ENCODE assay signal across 27 cellular contexts in the genomic region with DNA sequence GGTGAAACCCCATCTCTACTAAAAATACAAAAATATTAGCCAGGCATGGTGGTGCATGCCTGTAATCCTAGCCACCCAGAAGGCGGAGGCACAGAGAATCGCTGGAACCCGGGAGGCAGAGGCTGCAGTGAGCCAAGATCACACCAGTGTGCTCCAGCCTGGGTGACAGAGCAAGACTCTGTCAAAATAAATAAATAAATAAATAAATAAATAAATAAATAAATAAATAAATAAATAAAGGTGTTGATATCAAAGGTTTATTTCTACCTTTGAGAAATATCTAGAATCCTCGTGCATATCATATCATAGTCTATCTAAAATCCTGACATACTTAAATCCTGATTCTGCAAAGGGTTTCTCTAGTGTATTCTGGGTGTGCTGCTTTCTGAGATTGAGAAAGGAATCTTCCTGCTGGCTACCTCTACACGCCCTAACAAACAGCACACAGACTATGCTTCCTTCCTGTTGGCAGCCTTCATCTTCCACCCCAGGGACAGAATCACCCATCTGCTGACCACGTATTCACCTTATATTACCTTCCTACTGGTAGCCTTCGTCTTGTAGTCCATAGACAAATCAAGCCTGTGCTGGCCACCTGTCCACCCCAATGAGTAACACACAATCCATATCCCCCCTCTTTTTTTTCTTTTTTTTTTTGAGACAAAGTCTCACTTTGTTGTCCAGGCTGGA. TPM values are rescaled to one million over a fixed set of nuclear protein-coding genes. Genes with fewer than 3 reads are reported as not detected.
DNase-seq lines count a peak whose midpoint lies in the region; ATAC-seq and TF ChIP-seq lines count a peak whose summit lies in the region.
"Had no signal": no experiment of that assay in that cellular context is flagged by ENCODE, and none has a peak within 500 bp of the region (broad histone marks: within the 10 kb centered on the region; RNA-seq: fewer than 3 reads in every experiment).

No MANE protein-coding gene starts in this region.

- CTCF ChIA-PET in WTC11 (lab: Charles Lee), result no interaction called here

- H3K27me3 ChIP-seq in heart right ventricle (no peaks in the 10 kb centered on the region), uterus (no peaks in the 10 kb centered on the region)
- H3K27me3 ChIP-seq: testis had no signal

- H3K4me3 ChIP-seq in heart right ventricle (no peak overlapping the region), uterus (no peak overlapping the region)
- H3K4me3 ChIP-seq: SK-N-MC, testis had no signal

- H3K27ac ChIP-seq in heart right ventricle, result peak overlapping the region; percentile 4 to 92 (median 73)
- H3K27ac ChIP-seq in uterus, result peak overlapping the region; percentile 5 to 60
- H3K27ac ChIP-seq: SK-N-MC, testis had no signal

- WGBS in heart right ventricle, 2 donors, result 49 to 57% methylated on average over 7 of the region's 7 CpGs

- intact Hi-C loops in heart right ventricle (cut with DNase I) (no loop called here), left cardiac atrium (cut with DNase I) (no loop called here), left colon (cut with DNase I, micrococcal nuclease) (no loop called here), uterus (cut with DNase I; ENCODE audit: low total_unique reads) (no loop called here), natural killer cell (cut with micrococcal nuclease) (no loop called here)

- H3K36me3 ChIP-seq in heart right ventricle, result no peaks in the 10 kb centered on the region
- H3K36me3 ChIP-seq in uterus, result no peaks in the 10 kb centered on the region

- POLR2A ChIA-PET in WTC11 (lab: Charles Lee), result no interaction called here

- peak in 3 of 8 donors; percentile 22 to 43 (median 37) for ATAC-seq in heart right ventricle
- no peak for ATAC-seq in left cardiac atrium
- no peak for ATAC-seq in WTC11
- peak; percentile 66 for ATAC-seq in left colon
- no peak for ATAC-seq in natural killer cell
- ATAC-seq: activated T-cell treated with anti-CD3 and anti-CD28 coated beads, Interleukin-2, amount 50 U/mL, for 72 hours; naive thymus-derived CD8-positive, alpha-beta T cell had no signal

- H3K9me3 Mint-ChIP-seq in WTC11, result no peaks in the 10 kb centered on the region
- H3K9me3 Mint-ChIP-seq in natural killer cell, result no peaks in the 10 kb centered on the region
- H3K9me3 Mint-ChIP-seq: activated T-cell treated with anti-CD3 and anti-CD28 coated beads, Interleukin-2, amount 50 U/mL, for 72 hours; naive thymus-derived CD8-positive, alpha-beta T cell; T-helper 1 cell treated with Interleukin-12 subunit alpha and Interleukin-12 subunit beta and Interleukin-4 antibody, amounts not matched to agents 30 μg/mL and 1 μg/mL, for 36 hours had no signal

- H3K4me1 Mint-ChIP-seq in WTC11 (peaks cover 3% of the 10 kb centered on the region; the same call in 1 of the 2 replicates), natural killer cell (no peaks in the 10 kb centered on the region)
- H3K4me1 Mint-ChIP-seq: B cell had no signal

- H3K4me3 Mint-ChIP-seq in WTC11 (no peak overlapping the region), natural killer cell (no peak overlapping the region)
- H3K4me3 Mint-ChIP-seq: activated T-cell treated with anti-CD3 and anti-CD28 coated beads, Interleukin-2, amount 50 U/mL, for 72 hours; B cell; naive thymus-derived CD8-positive, alpha-beta T cell; T-helper 1 cell treated with Interleukin-12 subunit alpha and Interleukin-12 subunit beta and Interleukin-4 antibody, amounts not matched to agents 30 μg/mL and 1 μg/mL, for 36 hours had no signal

- H3K36me3 Mint-ChIP-seq in WTC11 (no peaks in the 10 kb centered on the region), natural killer cell (no peaks in the 10 kb centered on the region)
- H3K36me3 Mint-ChIP-seq: naive thymus-derived CD8-positive, alpha-beta T cell had no signal

- H3K27ac Mint-ChIP-seq in WTC11 (0 out of 2 replicates have a peak overlapping the region, but pooled peaks have one; percentile 34), natural killer cell (no peak overlapping the region)
- H3K27ac Mint-ChIP-seq: activated T-cell treated with anti-CD3 and anti-CD28 coated beads, Interleukin-2, amount 50 U/mL, for 72 hours; B cell; T-helper 1 cell treated with Interleukin-12 subunit alpha and Interleukin-12 subunit beta and Interleukin-4 antibody, amounts not matched to agents 30 μg/mL and 1 μg/mL, for 36 hours had no signal

- DNase-seq in heart right ventricle (no peak), left cardiac atrium (no peak), WTC11 (ENCODE audit: low spot score) (no peak), left colon (no peak), uterus (no peak), natural killer cell (no peak), T-helper 2 cell (no peak), NCI-H1694 treated with DMSO at 0.1 percent for 48 hours (lab: John Stamatoyannopoulos, UW) (no peak)
- DNase-seq: activated CD4-positive, alpha-beta T cell treated with anti-CD3 and anti-CD28 coated beads for 4 hours; activated naive CD4-positive, alpha-beta T cell treated with Interleukin-2 at 50 U/mL for 16 hours; activated T-cell treated with anti-CD3 and anti-CD28 coated beads, Interleukin-2, amount 50 U/mL, for 72 hours; amniotic stem cell; GDM1; glutamatergic neuron; H7; KG1; naive thymus-derived CD8-positive, alpha-beta T cell; NCI-H146; NCI-H2171; NCI-H524; NK-92 treated with Interleukin-12 subunit alpha and Interleukin-12 subunit beta, amount 100 ng/mL, for 24 hours; stimulated activated CD4-positive, alpha-beta T cell treated with anti-CD3 and anti-CD28 coated beads, Interleukin-4, amount 100 ng/mL, for 4 hours; stimulated activated naive CD4-positive, alpha-beta T cell; testis had no signal

- H3K4me1 ChIP-seq in heart right ventricle (peaks cover 31 to 100% (median 87%) of the 10 kb centered on the region in 9 donors), uterus (peaks cover 0 to 3% of the 10 kb centered on the region in 2 donors)
- H3K4me1 ChIP-seq: testis had no signal

- H3K9me3 ChIP-seq in heart right ventricle (no peaks in the 10 kb centered on the region), uterus (no peaks in the 10 kb centered on the region)
- H3K9me3 ChIP-seq: testis had no signal

- no peak for TF ChIP-seq CTCF in heart right ventricle (IDR thresholded peaks at IDR 0.05)
- no peak for TF ChIP-seq CTCF in WTC11 (IDR thresholded peaks at IDR 0.05)
- TF ChIP-seq CTCF in uterus (IDR thresholded peaks at IDR 0.05), result no peak
- no peak for TF ChIP-seq CTCF in natural killer cell (IDR thresholded peaks at IDR 0.05)

- H3K27me3 Mint-ChIP-seq in WTC11 (ENCODE audit: low read depth) (no peaks in the 10 kb centered on the region), natural killer cell (ENCODE audit: low read depth in 2 of 2) (no peaks in the 10 kb centered on the region)
- H3K27me3 Mint-ChIP-seq: B cell; naive thymus-derived CD8-positive, alpha-beta T cell had no signal

- TF ChIP-seq POLR2A in uterus (IDR thresholded peaks at IDR 0.05), result no peak

TF ChIP-seq in WTC11, 78 proteins besides CTCF, POLR2A, EP300 and RAD21 (continues in another document):
- TF ChIP-seq FOXP1 (CRISPR knock-in tag; IDR thresholded peaks at IDR 0.05; ENCODE audit: borderline replicate concordance) (no peak), ETV6 (CRISPR knock-in tag; IDR thresholded peaks at IDR 0.05) (no peak), AFF4 (CRISPR knock-in tag; IDR thresholded peaks at IDR 0.05; ENCODE audit: borderline replicate concordance) (no peak), RORB (CRISPR knock-in tag; IDR thresholded peaks at IDR 0.05) (no peak), MXD4 (CRISPR knock-in tag; IDR thresholded peaks at IDR 0.05; ENCODE audit: borderline replicate concordance) (no peak), USF2 (CRISPR knock-in tag; IDR thresholded peaks at IDR 0.05) (no peak), TEAD4 (CRISPR knock-in tag; IDR thresholded peaks at IDR 0.05) (no peak)

RNA-seq across cellular contexts. Expression of gene ABLIM1, which starts 8.7 kb away (rescaled TPM):
- 100 to 1,000 TPM; 522 to 816 (median 606) TPM for total RNA-seq in heart right ventricle
- polyA plus RNA-seq in heart right ventricle, result 100 to 1,000 TPM; 119 to 363 TPM
- total RNA-seq in left cardiac atrium, result 100 to 1,000 TPM; 292 to 305 TPM
- 54.9 to 62.1 TPM (median 57.2 TPM) in 3 replicates for total RNA-seq in WTC11 (2021)
- total RNA-seq in left colon, result 100 to 1,000 TPM; 107 to 118 TPM
- total RNA-seq in uterus, result 100 to 1,000 TPM in 2 of 4 donors, 10 to 100 TPM in 2; 41.2 to 128 (median 97.3) TPM
- 100 to 1,000 TPM in 1 of 3 donors, 10 to 100 TPM in 2; 71.9 to 118 (median 73.5) TPM for total RNA-seq in natural killer cell
